Comparison of ENCODE assay signal across 10 cellular contexts in the genomic region with DNA sequence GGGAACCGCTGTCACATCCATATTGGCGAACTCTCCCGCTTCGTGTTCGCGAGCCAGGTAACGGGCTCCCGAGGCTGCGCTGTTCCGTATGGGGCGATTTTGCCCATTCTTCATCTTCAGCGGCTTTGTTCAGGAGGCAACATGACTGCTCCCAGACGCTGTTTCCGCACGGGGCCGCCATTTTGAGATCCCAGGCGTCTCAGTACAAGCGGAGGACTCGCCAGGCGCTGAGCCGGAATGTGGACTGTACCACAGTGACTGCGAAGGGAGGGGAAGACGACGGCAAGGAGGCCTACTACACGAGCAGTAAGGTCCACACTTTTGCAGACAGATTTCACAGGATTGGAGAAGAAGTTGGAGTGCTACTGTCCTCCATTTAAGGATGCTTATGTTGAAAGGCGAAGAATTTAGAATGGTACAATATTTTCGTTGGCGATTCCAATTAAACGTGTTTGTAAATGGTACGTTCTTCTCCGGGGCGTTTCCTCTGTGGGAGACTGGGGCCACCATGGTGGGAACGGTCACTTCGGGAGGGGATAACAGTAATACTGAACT. TPM values are rescaled to one million over a fixed set of nuclear protein-coding genes. Genes with fewer than 3 reads are reported as not detected.
DNase-seq lines count a peak whose midpoint lies in the region; ATAC-seq and TF ChIP-seq lines count a peak whose summit lies in the region.
"Had no signal": no experiment of that assay in that cellular context is flagged by ENCODE, and none has a peak within 500 bp of the region (broad histone marks: within the 10 kb centered on the region; RNA-seq: fewer than 3 reads in every experiment).

No MANE protein-coding gene starts in this region.

- peaks cover 5% of the 10 kb centered on the region for H3K4me1 Mint-ChIP-seq in CD4-positive, alpha-beta T cell (ENCODE audit: low read depth)
- H3K4me1 Mint-ChIP-seq in CD8-positive, alpha-beta T cell (ENCODE audit: low read depth) = no peaks in the 10 kb centered on the region

- DNase-seq in Ammon's horn (ENCODE audit: low spot score) = peak; percentile 86
- DNase-seq in anterior cingulate cortex (lab: John Stamatoyannopoulos, UW) = peak in 55 of 58 donors; percentile 3 to 84 (median 59)
- peak; percentile 89 for DNase-seq in Right ventricle myocardium superior
- peak; percentile 52 to 95 (median 78) for DNase-seq in posterior cingulate gyrus
- no peak for DNase-seq in CD4-positive, alpha-beta T cell
- DNase-seq in NCI-H345 (lab: John Stamatoyannopoulos, UW) = no peak
- DNase-seq in CD8-positive, alpha-beta T cell = no peak
- DNase-seq: NCI-H2029 treated with DMSO at 0.1 percent for 48 hours; stimulated activated CD4-positive, alpha-beta T cell treated with anti-CD3 and anti-CD28 coated beads, Interleukin-2, amount 100 ng/mL, for 24 hours had no signal

- H3K4me3 Mint-ChIP-seq in CD4-positive, alpha-beta T cell = no peak overlapping the region
- H3K4me3 Mint-ChIP-seq in CD8-positive, alpha-beta T cell = no peak overlapping the region

- peaks cover 26% of the 10 kb centered on the region for H3K9me3 Mint-ChIP-seq in CD4-positive, alpha-beta T cell
- H3K9me3 Mint-ChIP-seq in CD8-positive, alpha-beta T cell = peaks cover 58% of the 10 kb centered on the region

- CTCF ChIA-PET in CD4-positive, alpha-beta T cell (lab: Charles Lee) = no interaction called here
- CTCF ChIA-PET in CD8-positive, alpha-beta T cell (lab: Charles Lee) = no interaction called here

- POLR2A ChIA-PET in CD4-positive, alpha-beta T cell (lab: Charles Lee) = no interaction called here
- POLR2A ChIA-PET in CD8-positive, alpha-beta T cell (lab: Charles Lee) = no interaction called here

- ATAC-seq in Right ventricle myocardium superior (ENCODE audit: poor library complexity) (peak; percentile 99), GM19395 (IDR thresholded peaks at IDR 0.05; ENCODE audit: unreplicated experiment) (no peak)
- no peak for ATAC-seq in CD4-positive, alpha-beta T cell (ENCODE audit: poor library complexity)
- ATAC-seq in CD8-positive, alpha-beta T cell = no peak

- no peaks in the 10 kb centered on the region for H3K27me3 ChIP-seq in CD4-positive, alpha-beta T cell (ENCODE audit: control insufficient read depth, insufficient read depth, low read length)
- H3K27me3 ChIP-seq in CD8-positive, alpha-beta T cell (ENCODE audit: insufficient read depth, low read length) = no peaks in the 10 kb centered on the region

- no peaks in the 10 kb centered on the region for H3K4me1 ChIP-seq in CD8-positive, alpha-beta T cell (ENCODE audit: insufficient read depth, low read length)

- H3K27ac Mint-ChIP-seq in CD4-positive, alpha-beta T cell = no peak overlapping the region
- H3K27ac Mint-ChIP-seq in CD8-positive, alpha-beta T cell = no peak overlapping the region

- H3K9me3 ChIP-seq in CD4-positive, alpha-beta T cell (ENCODE audit: control insufficient read depth, low read length) = peaks cover 61% of the 10 kb centered on the region
- H3K9me3 ChIP-seq in CD8-positive, alpha-beta T cell (ENCODE audit: low read length) = peaks cover 14% of the 10 kb centered on the region

- TF ChIP-seq CTCF in CD4-positive, alpha-beta T cell (IDR thresholded peaks at IDR 0.05) = no peak
- no peak for TF ChIP-seq CTCF in CD8-positive, alpha-beta T cell (IDR thresholded peaks at IDR 0.05)

- no peak overlapping the region for H3K27ac ChIP-seq in CD4-positive, alpha-beta T cell (ENCODE audit: low read depth, low read length)
- no peak overlapping the region for H3K27ac ChIP-seq in CD8-positive, alpha-beta T cell (ENCODE audit: low read depth, low read length)

- peaks cover 36% of the 10 kb centered on the region for H3K27me3 Mint-ChIP-seq in CD4-positive, alpha-beta T cell
- H3K27me3 Mint-ChIP-seq in CD8-positive, alpha-beta T cell (ENCODE audit: low read depth) = peaks cover 33% of the 10 kb centered on the region

- intact Hi-C loops in Right ventricle myocardium superior (cut with DNase I) (no loop called here), posterior cingulate gyrus (cut with DNase I) (loop anchor here (2.0 kb wide), 1 partner anchor 42 kb away; a partner anchor contains a TSS)
- intact Hi-C loops in CD4-positive, alpha-beta T cell (cut with DNase I, micrococcal nuclease) = no loop called here
- intact Hi-C loops in CD8-positive, alpha-beta T cell (cut with DNase I, micrococcal nuclease) = no loop called here

- no peaks in the 10 kb centered on the region for H3K36me3 ChIP-seq in CD8-positive, alpha-beta T cell (ENCODE audit: insufficient read depth, low read length)

- peaks cover 34% of the 10 kb centered on the region for H3K36me3 Mint-ChIP-seq in CD4-positive, alpha-beta T cell (ENCODE audit: low read depth)
- H3K36me3 Mint-ChIP-seq in CD8-positive, alpha-beta T cell = peaks cover 7% of the 10 kb centered on the region

- no peak overlapping the region for H3K4me3 ChIP-seq in CD8-positive, alpha-beta T cell (ENCODE audit: low read depth, low read length)

RNA-seq across cellular contexts. Expression of a gene that starts 41.6 kb away (rescaled TPM):
- 0.54 TPM for total RNA-seq in Right ventricle myocardium superior
- 1 to 10 TPM; 3.0 to 3.7 TPM for total RNA-seq in CD4-positive, alpha-beta T cell
- 1 to 10 TPM; 1.5 to 1.8 TPM for total RNA-seq in CD8-positive, alpha-beta T cell

Comparison
In these comparisons a context has a peak if more than half of its experiments do, and no peak if none do; other contexts are left out.
1. DNase-seq: peak in Ammon's horn (single experiment), anterior cingulate cortex (55 of 58), Right ventricle myocardium superior (single experiment) and posterior cingulate gyrus (10 of 10); none in CD4-positive, alpha-beta T cell (0 of 10), NCI-H345 (single experiment) and CD8-positive, alpha-beta T cell (0 of 7).